ENCODE assay signal across 8 cellular contexts in the genomic region with DNA sequence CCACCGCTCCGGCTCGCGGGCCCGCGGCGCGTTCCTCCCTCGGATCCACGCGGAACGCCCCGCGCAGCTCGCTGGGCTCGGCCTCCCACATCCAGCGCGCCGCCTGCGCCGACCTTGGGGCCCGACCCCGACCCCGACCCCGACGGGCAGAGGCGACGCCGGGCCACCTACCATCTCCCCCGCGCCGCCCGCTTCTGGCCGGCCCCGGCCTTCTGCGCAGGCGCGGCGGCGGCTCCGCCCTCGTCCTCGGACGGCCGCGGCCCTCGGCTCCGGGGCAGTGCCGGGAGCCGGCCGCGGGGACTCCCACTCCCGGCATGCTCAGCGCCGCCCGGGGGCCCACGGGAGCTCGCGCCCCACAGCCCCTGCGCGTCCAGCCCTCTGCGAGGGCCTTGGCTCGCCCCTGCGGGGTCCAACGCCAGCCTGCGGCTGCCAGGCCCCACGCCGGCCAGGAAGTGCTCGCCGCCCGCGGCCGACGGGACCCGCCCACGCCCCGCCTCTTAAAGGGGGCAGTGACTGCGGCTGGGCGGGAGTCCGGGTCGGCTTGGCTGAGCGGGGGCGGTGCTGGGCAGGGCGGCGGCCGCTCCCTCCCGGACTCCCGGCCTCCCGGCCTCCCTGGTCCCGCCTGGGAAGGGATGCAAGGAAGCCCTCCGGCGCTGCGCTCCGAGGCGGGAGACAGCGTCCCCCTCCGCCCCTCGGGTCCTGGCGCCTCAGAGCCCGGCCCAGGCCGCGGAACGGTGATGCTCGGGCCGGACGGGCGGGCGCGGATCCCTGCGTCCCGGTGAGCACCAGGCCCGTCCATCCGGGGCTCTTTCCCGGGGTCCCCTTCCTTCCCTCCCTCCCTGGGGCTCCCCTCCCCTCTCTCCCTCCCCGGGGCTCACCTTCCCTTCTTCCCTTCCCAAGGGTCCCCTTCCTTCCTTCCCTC. TPM values are rescaled to one million over a fixed set of nuclear protein-coding genes. Genes with fewer than 3 reads are reported as not detected.
A peak's percentile ranks its signal among the peaks of the same experiment; 100 is the strongest.
DNase-seq lines count a peak whose midpoint lies in the region; ATAC-seq and TF ChIP-seq lines count a peak whose summit lies in the region.

A gene (minus strand): TSS at position 216 of the 922 bp plus-strand sequence. CDS start 42 bp downstream, at position 174.

- peak; percentile 74 for ATAC-seq in GM19438 (IDR thresholded peaks at IDR 0.05; ENCODE audit: low read depth, unreplicated experiment)
- ATAC-seq in HG03571 (IDR thresholded peaks at IDR 0.05; ENCODE audit: unreplicated experiment) = peak; percentile 85
- peak; percentile 83 for ATAC-seq in activated CD8-positive, alpha-beta memory T cell treated with anti-CD3 and anti-CD28 coated beads, Interleukin-2, amount 10 ng/mL, durations not matched to agents 7 days and 5 days

- H3K9me3 ChIP-seq in CD8-positive, alpha-beta memory T cell (ENCODE audit: low read length) = no peaks in the 10 kb centered on the region

- peak within 1 kb of the TSS; percentile 73 to 94 (median 88) for H3K27ac Mint-ChIP-seq in CD8-positive, alpha-beta memory T cell
- peak within 1 kb of the TSS; percentile 83 for H3K27ac Mint-ChIP-seq in activated CD8-positive, alpha-beta memory T cell treated with anti-CD3 and anti-CD28 coated beads, Interleukin-2, amount 10 ng/mL, durations not matched to agents 7 days and 5 days
- peak within 1 kb of the TSS; percentile 62 for H3K27ac Mint-ChIP-seq in endothelial cell (ENCODE audit: unreplicated experiment)

- H3K27me3 Mint-ChIP-seq in CD8-positive, alpha-beta memory T cell = no peaks in the 10 kb centered on the region
- no peaks in the 10 kb centered on the region for H3K27me3 Mint-ChIP-seq in activated CD8-positive, alpha-beta memory T cell treated with anti-CD3 and anti-CD28 coated beads, Interleukin-2, amount 10 ng/mL, durations not matched to agents 7 days and 5 days
- peaks cover 2% of the 10 kb centered on the region for H3K27me3 Mint-ChIP-seq in endothelial cell (ENCODE audit: unreplicated experiment)

- H3K9me3 Mint-ChIP-seq in CD8-positive, alpha-beta memory T cell = no peaks in the 10 kb centered on the region
- no peaks in the 10 kb centered on the region for H3K9me3 Mint-ChIP-seq in activated CD8-positive, alpha-beta memory T cell treated with anti-CD3 and anti-CD28 coated beads, Interleukin-2, amount 10 ng/mL, durations not matched to agents 7 days and 5 days (ENCODE audit: low read depth)
- no peaks in the 10 kb centered on the region for H3K9me3 Mint-ChIP-seq in endothelial cell (ENCODE audit: unreplicated experiment)

- no peaks in the 10 kb centered on the region for H3K27me3 ChIP-seq in CD8-positive, alpha-beta memory T cell (ENCODE audit: insufficient read depth, low read length, poor library complexity, severe bottlenecking)

- no peaks in the 10 kb centered on the region for H3K36me3 ChIP-seq in CD8-positive, alpha-beta memory T cell (ENCODE audit: insufficient read depth, low read length)

- peak within 1 kb of the TSS; percentile 84 for H3K4me3 ChIP-seq in CD8-positive, alpha-beta memory T cell (ENCODE audit: low read length)

- H3K4me1 ChIP-seq in CD8-positive, alpha-beta memory T cell (ENCODE audit: insufficient read depth, low read length) = peaks cover 33% of the 10 kb centered on the region

- TF ChIP-seq CTCF in endothelial cell (IDR thresholded peaks at IDR 0.05; ENCODE audit: unreplicated experiment) = no peak

- H3K27ac ChIP-seq in CD8-positive, alpha-beta memory T cell (ENCODE audit: low read depth, low read length) = peak within 1 kb of the TSS; percentile 69

- CTCF ChIA-PET in CD8-positive, alpha-beta memory T cell (lab: Charles Lee) = interaction anchor here (1.2 kb wide), 1 partner anchor 9 kb away, joined by 6 read pairs; no protein-coding TSS in a partner anchor
- CTCF ChIA-PET in activated CD8-positive, alpha-beta memory T cell treated with anti-CD3 and anti-CD28 coated beads, Interleukin-2, amount 10 ng/mL, durations not matched to agents 7 days and 5 days (lab: Charles Lee) = interaction anchor here (1.4 kb wide), 1 partner anchor 70 kb away, joined by 3 read pairs; no protein-coding TSS in a partner anchor

- H3K36me3 Mint-ChIP-seq in CD8-positive, alpha-beta memory T cell = peaks cover 0 to 13% (median 3%) of the 10 kb centered on the region in 3 donors
- H3K36me3 Mint-ChIP-seq in activated CD8-positive, alpha-beta memory T cell treated with anti-CD3 and anti-CD28 coated beads, Interleukin-2, amount 10 ng/mL, durations not matched to agents 7 days and 5 days = peaks cover 7% of the 10 kb centered on the region
- peaks cover 15% of the 10 kb centered on the region for H3K36me3 Mint-ChIP-seq in endothelial cell (ENCODE audit: low read depth, unreplicated experiment)

- peaks cover 46 to 80% (median 67%) of the 10 kb centered on the region in 3 donors for H3K4me1 Mint-ChIP-seq in CD8-positive, alpha-beta memory T cell
- H3K4me1 Mint-ChIP-seq in activated CD8-positive, alpha-beta memory T cell treated with anti-CD3 and anti-CD28 coated beads, Interleukin-2, amount 10 ng/mL, durations not matched to agents 7 days and 5 days = peaks cover 58% of the 10 kb centered on the region
- peaks cover 35% of the 10 kb centered on the region for H3K4me1 Mint-ChIP-seq in endothelial cell (ENCODE audit: unreplicated experiment)

- peak within 1 kb of the TSS; percentile 87 to 94 (median 91) for H3K4me3 Mint-ChIP-seq in CD8-positive, alpha-beta memory T cell
- peak within 1 kb of the TSS; percentile 79 for H3K4me3 Mint-ChIP-seq in activated CD8-positive, alpha-beta memory T cell treated with anti-CD3 and anti-CD28 coated beads, Interleukin-2, amount 10 ng/mL, durations not matched to agents 7 days and 5 days
- peak within 1 kb of the TSS; percentile 97 for H3K4me3 Mint-ChIP-seq in endothelial cell (ENCODE audit: unreplicated experiment)

- DNase-seq in CD8-positive, alpha-beta memory T cell = peak; percentile 62 to 78 (median 72)
- DNase-seq in NOMO-1 treated with dmso at 0.1 percent for 144 hours (lab: John Stamatoyannopoulos, UW; ENCODE audit: unreplicated experiment) (peak; percentile 92), endothelial cell (ENCODE audit: low spot score) (peak; percentile 92), middle frontal gyrus (ENCODE audit: extremely low spot score, low spot score) (peak; percentile 92)
- peak; percentile 84 for DNase-seq in activated CD8-positive, alpha-beta memory T cell treated with anti-CD3 and anti-CD28 coated beads, Interleukin-2, amount 10 ng/mL, durations not matched to agents 7 days and 5 days
- peak; percentile 57 for DNase-seq in stimulated activated CD8-positive, alpha-beta memory T cell treated with anti-CD3 and anti-CD28 coated beads, Interleukin-2, amount 100 ng/mL, for 1 hour (ENCODE audit: low read depth in 2 of 2)

- POLR2A ChIA-PET in CD8-positive, alpha-beta memory T cell (lab: Charles Lee) = no interaction called here

RNA-seq across cellular contexts. Expression of the gene that starts here (rescaled TPM):
- 10 to 100 TPM; 16.2 to 16.8 TPM for total RNA-seq in CD8-positive, alpha-beta memory T cell
- polyA plus RNA-seq in CD8-positive, alpha-beta memory T cell = 8.8 TPM
- total RNA-seq in activated CD8-positive, alpha-beta memory T cell treated with anti-CD3 and anti-CD28 coated beads, Interleukin-2, amount 10 ng/mL, durations not matched to agents 7 days and 5 days = 10 to 100 TPM; 17.2 to 29.1 TPM
- 23.9 TPM for total RNA-seq in endothelial cell (ENCODE audit: unreplicated experiment)

Comparison
In these comparisons a context has a peak if more than half of its experiments do, and no peak if none do; other contexts are left out.
1. Peak in every context shown above with its lines: DNase-seq, ATAC-seq, H3K4me3 ChIP-seq and H3K27ac ChIP-seq.